Comparison of ENCODE assay signal across 1 cellular context in the genomic region with DNA sequence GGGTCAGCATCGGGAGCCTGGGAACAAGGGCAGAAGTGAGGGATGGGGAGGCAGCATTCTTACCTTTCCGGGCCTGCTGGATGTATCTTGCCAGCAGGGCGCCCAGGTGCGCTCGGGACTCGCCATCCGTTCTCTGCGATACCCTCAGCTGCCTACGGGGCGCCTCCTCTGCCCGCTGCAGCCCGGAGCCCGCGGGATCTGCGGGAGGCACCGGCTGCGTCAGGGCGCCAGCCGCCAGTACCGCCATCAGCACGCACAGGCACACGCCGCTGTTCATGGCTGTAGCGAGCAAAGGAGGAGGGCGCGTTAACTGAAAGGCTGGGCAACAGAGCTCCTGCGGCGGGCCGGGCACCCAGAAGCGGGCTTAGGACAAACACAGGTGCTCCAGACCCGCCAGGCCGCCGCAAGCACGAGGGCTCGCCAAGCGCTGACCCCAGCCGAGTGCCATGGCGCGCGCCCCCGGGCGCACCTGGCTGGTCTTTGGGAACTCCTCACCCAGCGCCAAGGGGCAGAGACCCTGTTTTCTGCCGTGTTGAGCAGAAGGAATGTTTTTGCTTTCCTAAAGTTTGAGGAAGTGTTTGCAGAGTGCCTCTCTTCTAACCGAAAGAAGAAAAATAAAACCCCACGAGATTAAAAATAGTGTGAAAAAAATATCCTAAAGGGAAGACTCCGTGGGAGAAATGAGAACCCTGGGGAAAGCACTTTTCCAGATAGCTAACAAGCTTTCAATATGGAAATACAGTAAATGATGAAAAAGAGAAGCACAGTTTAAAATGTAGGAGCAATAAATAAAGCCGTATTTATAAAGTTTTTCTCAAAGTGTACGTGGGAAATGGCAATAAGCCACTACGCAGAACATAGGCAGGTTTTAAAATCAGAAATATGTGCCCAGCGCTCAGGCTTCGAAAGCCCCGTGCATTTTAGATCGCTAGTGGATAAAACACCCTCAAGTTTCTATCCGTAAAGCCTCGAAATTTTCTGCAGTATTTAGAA.
TF ChIP-seq lines count a peak whose summit lies in the region.

No MANE protein-coding gene starts in this region.

TF ChIP-seq in HepG2, 621 proteins besides CTCF, POLR2A, EP300 and RAD21:
- TF ChIP-seq, protein P1, sequence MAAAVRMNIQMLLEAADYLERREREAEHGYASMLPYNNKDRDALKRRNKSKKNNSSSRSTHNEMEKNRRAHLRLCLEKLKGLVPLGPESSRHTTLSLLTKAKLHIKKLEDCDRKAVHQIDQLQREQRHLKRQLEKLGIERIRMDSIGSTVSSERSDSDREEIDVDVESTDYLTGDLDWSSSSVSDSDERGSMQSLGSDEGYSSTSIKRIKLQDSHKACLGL (CRISPR knock-in tag; IDR thresholded peaks at IDR 0.05) = no peak
- TF ChIP-seq DNMT3B (CRISPR knock-in tag; conservative IDR thresholded peaks at IDR 0.05) = no peak
- no peak for TF ChIP-seq FOXK1 (CRISPR knock-in tag; IDR thresholded peaks at IDR 0.05; ENCODE audit: borderline replicate concordance, low read depth)
- TF ChIP-seq KLF11 (CRISPR knock-in tag; IDR thresholded peaks at IDR 0.05) = no peak
- TF ChIP-seq, protein P2, sequence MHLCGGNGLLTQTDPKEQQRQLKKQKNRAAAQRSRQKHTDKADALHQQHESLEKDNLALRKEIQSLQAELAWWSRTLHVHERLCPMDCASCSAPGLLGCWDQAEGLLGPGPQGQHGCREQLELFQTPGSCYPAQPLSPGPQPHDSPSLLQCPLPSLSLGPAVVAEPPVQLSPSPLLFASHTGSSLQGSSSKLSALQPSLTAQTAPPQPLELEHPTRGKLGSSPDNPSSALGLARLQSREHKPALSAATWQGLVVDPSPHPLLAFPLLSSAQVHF (CRISPR knock-in tag; IDR thresholded peaks at IDR 0.05) = no peak
- TF ChIP-seq, protein P3, sequence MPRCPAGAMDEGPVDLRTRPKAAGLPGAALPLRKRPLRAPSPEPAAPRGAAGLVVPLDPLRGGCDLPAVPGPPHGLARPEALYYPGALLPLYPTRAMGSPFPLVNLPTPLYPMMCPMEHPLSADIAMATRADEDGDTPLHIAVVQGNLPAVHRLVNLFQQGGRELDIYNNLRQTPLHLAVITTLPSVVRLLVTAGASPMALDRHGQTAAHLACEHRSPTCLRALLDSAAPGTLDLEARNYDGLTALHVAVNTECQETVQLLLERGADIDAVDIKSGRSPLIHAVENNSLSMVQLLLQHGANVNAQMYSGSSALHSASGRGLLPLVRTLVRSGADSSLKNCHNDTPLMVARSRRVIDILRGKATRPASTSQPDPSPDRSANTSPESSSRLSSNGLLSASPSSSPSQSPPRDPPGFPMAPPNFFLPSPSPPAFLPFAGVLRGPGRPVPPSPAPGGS (CRISPR knock-in tag; IDR thresholded peaks at IDR 0.05) = no peak
- no peak for TF ChIP-seq CBFB (CRISPR knock-in tag; IDR thresholded peaks at IDR 0.05)
- TF ChIP-seq ZBTB21 (CRISPR knock-in tag; IDR thresholded peaks at IDR 0.05) = no peak
- TF ChIP-seq TARDBP (CRISPR knock-in tag; IDR thresholded peaks at IDR 0.05) = no peak
- no peak for TF ChIP-seq ZNF230 (CRISPR knock-in tag; IDR thresholded peaks at IDR 0.05)
- TF ChIP-seq ERF (CRISPR knock-in tag; IDR thresholded peaks at IDR 0.05) = no peak
- TF ChIP-seq, protein P4, sequence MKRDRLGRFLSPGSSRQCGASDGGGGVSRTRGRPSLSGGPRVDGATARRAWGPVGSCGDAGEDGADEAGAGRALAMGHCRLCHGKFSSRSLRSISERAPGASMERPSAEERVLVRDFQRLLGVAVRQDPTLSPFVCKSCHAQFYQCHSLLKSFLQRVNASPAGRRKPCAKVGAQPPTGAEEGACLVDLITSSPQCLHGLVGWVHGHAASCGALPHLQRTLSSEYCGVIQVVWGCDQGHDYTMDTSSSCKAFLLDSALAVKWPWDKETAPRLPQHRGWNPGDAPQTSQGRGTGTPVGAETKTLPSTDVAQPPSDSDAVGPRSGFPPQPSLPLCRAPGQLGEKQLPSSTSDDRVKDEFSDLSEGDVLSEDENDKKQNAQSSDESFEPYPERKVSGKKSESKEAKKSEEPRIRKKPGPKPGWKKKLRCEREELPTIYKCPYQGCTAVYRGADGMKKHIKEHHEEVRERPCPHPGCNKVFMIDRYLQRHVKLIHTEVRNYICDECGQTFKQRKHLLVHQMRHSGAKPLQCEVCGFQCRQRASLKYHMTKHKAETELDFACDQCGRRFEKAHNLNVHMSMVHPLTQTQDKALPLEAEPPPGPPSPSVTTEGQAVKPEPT (CRISPR knock-in tag; IDR thresholded peaks at IDR 0.05; ENCODE audit: low read depth) = no peak
- TF ChIP-seq JUNB (CRISPR knock-in tag; IDR thresholded peaks at IDR 0.05; ENCODE audit: borderline replicate concordance) = no peak
- no peak for TF ChIP-seq PCBP1 (IDR thresholded peaks at IDR 0.05; ENCODE audit: borderline replicate concordance, low read depth, low read length)
